Comparison of ENCODE assay signal across 18 cellular contexts in the genomic region with DNA sequence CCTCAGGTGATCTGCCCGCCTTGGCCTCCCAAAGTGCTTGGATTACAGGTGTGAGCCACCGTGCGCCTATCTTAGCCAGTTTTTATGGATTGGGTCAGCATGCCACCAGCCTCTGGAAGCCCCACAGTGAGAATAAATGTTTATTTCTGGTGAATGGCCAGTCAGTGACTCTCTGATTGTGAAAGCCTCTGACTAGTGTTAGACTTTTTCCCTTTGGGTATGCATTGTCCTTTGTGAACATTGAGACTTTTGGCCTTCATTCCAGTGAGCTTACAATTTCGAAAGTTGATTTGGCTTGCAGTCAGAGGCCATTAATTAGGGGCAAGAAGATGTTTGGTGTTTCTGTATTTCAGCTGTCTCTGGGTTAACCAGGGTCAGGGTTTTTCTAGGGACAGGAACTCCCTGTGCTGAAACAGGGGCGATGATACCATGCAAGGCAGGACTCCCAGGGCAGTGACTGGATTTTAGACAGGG. TPM values are rescaled to one million over a fixed set of nuclear protein-coding genes. Genes with fewer than 3 reads are reported as not detected.
DNase-seq lines count a peak whose midpoint lies in the region; ATAC-seq and TF ChIP-seq lines count a peak whose summit lies in the region.
"Had no signal": no experiment of that assay in that cellular context is flagged by ENCODE, and none has a peak within 500 bp of the region (broad histone marks: within the 10 kb centered on the region; RNA-seq: fewer than 3 reads in every experiment).

No MANE protein-coding gene starts in this region.

- H3K23ac ChIP-seq in mesenchymal stem cell (ENCODE audit: low read length in 2 of 2): no peak overlapping the region

- peak overlapping the region; percentile 42 for H3K4me3 Mint-ChIP-seq in HFFc6
- H3K4me3 Mint-ChIP-seq: activated CD8-positive, alpha-beta T cell treated with anti-CD3 and anti-CD28 coated beads for 36 hours; activated naive CD8-positive, alpha-beta T cell treated with anti-CD3 and anti-CD28 coated beads, Interleukin-2, amount 50 U/mL, for 24 hours; activated T-cell treated with anti-CD3 and anti-CD28 coated beads, Interleukin-2, amount 50 U/mL, for 72 hours; CD4-positive, alpha-beta T cell; memory B cell; natural killer cell treated with Interleukin-12 subunit alpha and Interleukin-12 subunit beta and Interleukin-15 and Interleukin-18, amount 100 ng/mL, for 72 hours had no signal

- no peak overlapping the region for H4K91ac ChIP-seq in mesenchymal stem cell (ENCODE audit: low read length)

- H3K27me3 ChIP-seq in mesenchymal stem cell (ENCODE audit: control insufficient read depth in 1 of 2, insufficient read depth in 1 of 2, low read length in 2 of 2) (no peaks in the 10 kb centered on the region), vagina (no peaks in the 10 kb centered on the region)
- H3K27me3 ChIP-seq: heart left ventricle had no signal

- 86% methylated on average over 5 of the region's 5 CpGs for WGBS in mesenchymal stem cell

- H3K9ac ChIP-seq in mesenchymal stem cell (ENCODE audit: low read length): peak overlapping the region; percentile 44

- H3K79me1 ChIP-seq in mesenchymal stem cell (replicated peaks; ENCODE audit: low read length, poor library complexity, severe bottlenecking): peaks cover 20% of the 10 kb centered on the region

- H2BK12ac ChIP-seq in mesenchymal stem cell (ENCODE audit: low read length in 2 of 2): no peak overlapping the region

- H2AK5ac ChIP-seq in mesenchymal stem cell (ENCODE audit: low read length, severe bottlenecking): no peak overlapping the region

- H3K4me1 Mint-ChIP-seq in HFFc6 (ENCODE audit: low read depth): peaks cover 39% of the 10 kb centered on the region
- H3K4me1 Mint-ChIP-seq: activated naive CD8-positive, alpha-beta T cell treated with anti-CD3 and anti-CD28 coated beads, Interleukin-2, amount 50 U/mL, for 24 hours; memory B cell had no signal

- intact Hi-C loops in vagina (cut with DNase I): no loop called here

- no peaks in the 10 kb centered on the region for H3K9me3 Mint-ChIP-seq in HFFc6
- H3K9me3 Mint-ChIP-seq: activated CD8-positive, alpha-beta T cell treated with anti-CD3 and anti-CD28 coated beads for 36 hours; activated naive CD8-positive, alpha-beta T cell treated with anti-CD3 and anti-CD28 coated beads, Interleukin-2, amount 50 U/mL, for 24 hours; CD4-positive, alpha-beta T cell; natural killer cell treated with Interleukin-12 subunit alpha and Interleukin-12 subunit beta and Interleukin-15 and Interleukin-18, amount 100 ng/mL, for 72 hours had no signal

- DNase-seq in HFFc6 (peak; percentile 45), fibroblast of gingiva (ENCODE audit: low read depth) (peak; percentile 85), mesenchymal stem cell (peak; percentile 75), vagina (ENCODE audit: extremely low spot score in 2 of 2) (no peak), activated gamma-delta T cell treated with Interleukin-2 at 50 U/mL for 16 hours (no peak)
- DNase-seq: activated CD8-positive, alpha-beta T cell treated with anti-CD3 and anti-CD28 coated beads for 36 hours; activated naive CD8-positive, alpha-beta T cell treated with anti-CD3 and anti-CD28 coated beads, Interleukin-2, amount 50 U/mL, for 24 hours; activated T-cell treated with anti-CD3 and anti-CD28 coated beads, Interleukin-2, amount 50 U/mL, for 72 hours; CD4-positive, alpha-beta T cell; DND-41; heart left ventricle; NCI-H1048; stimulated activated CD4-positive, alpha-beta T cell treated with anti-CD3 and anti-CD28 coated beads, Interleukin-1b, Interleukin-23, amount 100 ng/mL, for 48 hours; WERI-Rb-1 had no signal

- peak overlapping the region; percentile 72 for H3K27ac Mint-ChIP-seq in HFFc6
- H3K27ac Mint-ChIP-seq: activated CD8-positive, alpha-beta T cell treated with anti-CD3 and anti-CD28 coated beads for 36 hours; activated naive CD8-positive, alpha-beta T cell treated with anti-CD3 and anti-CD28 coated beads, Interleukin-2, amount 50 U/mL, for 24 hours; activated T-cell treated with anti-CD3 and anti-CD28 coated beads, Interleukin-2, amount 50 U/mL, for 72 hours; CD4-positive, alpha-beta T cell; memory B cell; natural killer cell treated with Interleukin-12 subunit alpha and Interleukin-12 subunit beta and Interleukin-15 and Interleukin-18, amount 100 ng/mL, for 72 hours had no signal

- no peak overlapping the region for H4K8ac ChIP-seq in mesenchymal stem cell (ENCODE audit: low read length)

- no peak for TF ChIP-seq POLR2A in vagina (IDR thresholded peaks at IDR 0.05)

- TF ChIP-seq CTCF in HFFc6 (IDR thresholded peaks at IDR 0.05): no peak
- no peak for TF ChIP-seq CTCF in vagina (IDR thresholded peaks at IDR 0.05)

- H2BK5ac ChIP-seq in mesenchymal stem cell (ENCODE audit: low read depth, low read length, poor library complexity, severe bottlenecking): no peak overlapping the region

- peak overlapping the region in 1 of 2 experiments; percentile 27 for H3K4me3 ChIP-seq in mesenchymal stem cell (ENCODE audit: insufficient read depth in 1 of 2, low read depth in 1 of 2, low read length in 2 of 2)
- no peak overlapping the region for H3K4me3 ChIP-seq in vagina
- H3K4me3 ChIP-seq: heart left ventricle had no signal

- H3K4me1 ChIP-seq in mesenchymal stem cell (ENCODE audit: control insufficient read depth, insufficient read depth, low read depth, low read length) (peaks cover under 1% of the 10 kb centered on the region), vagina (peaks cover 29% of the 10 kb centered on the region)

- no peak overlapping the region for H2AFZ ChIP-seq in mesenchymal stem cell (ENCODE audit: low read depth, low read length)

- no peak for ATAC-seq in GM19328 (IDR thresholded peaks at IDR 0.05; ENCODE audit: unreplicated experiment)
- ATAC-seq in HG02588 (IDR thresholded peaks at IDR 0.05; ENCODE audit: unreplicated experiment): no peak
- ATAC-seq: activated CD8-positive, alpha-beta T cell treated with anti-CD3 and anti-CD28 coated beads for 36 hours; activated naive CD8-positive, alpha-beta T cell treated with anti-CD3 and anti-CD28 coated beads, Interleukin-2, amount 50 U/mL, for 24 hours; activated T-cell treated with anti-CD3 and anti-CD28 coated beads, Interleukin-2, amount 50 U/mL, for 72 hours; natural killer cell treated with Interleukin-12 subunit alpha and Interleukin-12 subunit beta and Interleukin-15 and Interleukin-18, amount 100 ng/mL, for 72 hours had no signal

- H3K36me3 ChIP-seq in mesenchymal stem cell (ENCODE audit: control insufficient read depth in 1 of 2, insufficient read depth in 2 of 2, low read depth in 1 of 2, low read length in 2 of 2) (no peaks in the 10 kb centered on the region), vagina (no peaks in the 10 kb centered on the region)
- H3K36me3 ChIP-seq: heart left ventricle, WERI-Rb-1 had no signal

- H3K27ac ChIP-seq in mesenchymal stem cell (ENCODE audit: low read length, poor library complexity, severe bottlenecking) (no peak overlapping the region), vagina (peak overlapping the region; percentile 42)
- H3K27ac ChIP-seq: WERI-Rb-1 had no signal

- H3K14ac ChIP-seq in mesenchymal stem cell (ENCODE audit: low read length in 2 of 2): no peak overlapping the region

- no peak overlapping the region for H3K18ac ChIP-seq in mesenchymal stem cell (ENCODE audit: low read depth in 1 of 2, low read length in 2 of 2)

- H3K9me3 ChIP-seq in mesenchymal stem cell (ENCODE audit: control insufficient read depth, low read length): no peaks in the 10 kb centered on the region
- no peaks in the 10 kb centered on the region for H3K9me3 ChIP-seq in vagina
- H3K9me3 ChIP-seq: heart left ventricle had no signal

- H3K36me3 Mint-ChIP-seq in HFFc6 (ENCODE audit: low read depth): peaks cover 6% of the 10 kb centered on the region
- H3K36me3 Mint-ChIP-seq: memory B cell; natural killer cell treated with Interleukin-12 subunit alpha and Interleukin-12 subunit beta and Interleukin-15 and Interleukin-18, amount 100 ng/mL, for 72 hours had no signal

- no peak overlapping the region for H3K4me2 ChIP-seq in mesenchymal stem cell (ENCODE audit: low read length, poor library complexity, severe bottlenecking)

- no peak overlapping the region for H3K4ac ChIP-seq in mesenchymal stem cell (ENCODE audit: low read depth in 1 of 2, low read length in 2 of 2)

- no peak overlapping the region for H2BK120ac ChIP-seq in mesenchymal stem cell (ENCODE audit: low read depth, low read length)

- no peak overlapping the region for H2BK15ac ChIP-seq in mesenchymal stem cell (ENCODE audit: low read depth, poor library complexity, severe bottlenecking)

- no peaks in the 10 kb centered on the region for H3K27me3 Mint-ChIP-seq in HFFc6 (ENCODE audit: insufficient read depth)
- H3K27me3 Mint-ChIP-seq: activated CD8-positive, alpha-beta T cell treated with anti-CD3 and anti-CD28 coated beads for 36 hours; activated naive CD8-positive, alpha-beta T cell treated with anti-CD3 and anti-CD28 coated beads, Interleukin-2, amount 50 U/mL, for 24 hours; CD4-positive, alpha-beta T cell had no signal

RNA-seq across cellular contexts. Expression of a gene that starts 49.2 kb away (rescaled TPM):
- total RNA-seq in HFFc6 (2021; fragmentation: NEBNext Ultra II Directional; extraction: Animal tissue kit (Norgen Biotek cat#: 25700)): 10 to 100 TPM; 24.6 to 30.2 (median 27.2) TPM
- 5.9 TPM for polyA plus RNA-seq in mesenchymal stem cell (2013, experiment 1 of 2)
- 6.0 TPM for polyA plus RNA-seq in mesenchymal stem cell (2013, experiment 2 of 2)
- total RNA-seq in vagina: 48.9 TPM

Comparison
In these comparisons a context has a peak if more than half of its experiments do, and no peak if none do; other contexts are left out.
1. DNase-seq: peak in HFFc6 (single experiment), fibroblast of gingiva (single experiment) and mesenchymal stem cell (single experiment); none in vagina (0 of 2) and activated gamma-delta T cell treated with Interleukin-2 at 50 U/mL for 16 hours (single experiment).